In genomic region chr9:97413462-97413861, GRCh38 we compare ENCODE assay signal across 9 cellular contexts. TPM values are rescaled to one million over a fixed set of nuclear protein-coding genes. Genes with fewer than 3 reads are reported as not detected.
DNase-seq lines count a peak whose midpoint lies in the region; ATAC-seq, FAIRE-seq and TF ChIP-seq lines count a peak whose summit lies in the region.
"Had no signal": no experiment of that assay in that cellular context is flagged by ENCODE, and none has a peak within 500 bp of the region (broad histone marks: within the 10 kb centered on the region; RNA-seq: fewer than 3 reads in every experiment).

No MANE protein-coding gene starts in this region.

- H3K4me3 Mint-ChIP-seq in activated T-helper 1 cell treated with anti-CD3 and anti-CD28 coated beads, Interleukin-12 subunit alpha, Interleukin-12 subunit beta, Interleukin-2, Interleukin-4 antibody, amounts not matched to agents 30 ng/mL and 10 ng/mL and 1 ng/mL, durations not matched to agents 14 hours and 24 hours and 36 hours = peak overlapping the region; percentile 84
- H3K4me3 Mint-ChIP-seq in memory B cell = peak overlapping the region; percentile 73

- CTCF ChIA-PET in A549 (lab: Yijun Ruan, JAX) = interaction anchor here (0.7 to 6.4 kb wide), 4 partner anchors 48 to 201 kb away, joined by 3 to 38 read pairs (median 14); no protein-coding TSS in a partner anchor

- intact Hi-C loops in activated T-helper 1 cell treated with anti-CD3 and anti-CD28 coated beads, Interleukin-12 subunit alpha, Interleukin-12 subunit beta, Interleukin-2, Interleukin-4 antibody, amounts not matched to agents 30 ng/mL and 10 ng/mL and 1 ng/mL, durations not matched to agents 14 hours and 24 hours and 36 hours (cut with micrococcal nuclease) = loop anchor here (1.0 to 10.0 kb wide), 3 partner anchors 185 to 846 kb away; partner anchors contain the start of gene TRMO

- H3K4me1 ChIP-seq in A549 = peaks cover 9% of the 10 kb centered on the region; the same call in 2 of the 3 replicates
- H3K4me1 ChIP-seq: uterus had no signal

- 77% methylated on average over 4 of the region's 4 CpGs for WGBS in A549 (ENCODE audit: missing lambda C conversion rate)

- no peak for ATAC-seq in A549
- no peak for ATAC-seq in memory B cell (ENCODE audit: low read depth)
- ATAC-seq in GM21367 (IDR thresholded peaks at IDR 0.05; ENCODE audit: unreplicated experiment) = no peak
- no peak for ATAC-seq in GM18505 (IDR thresholded peaks at IDR 0.05; ENCODE audit: unreplicated experiment)

- no peak overlapping the region for H3K27ac ChIP-seq in A549

- no peak for TF ChIP-seq POLR2A in A549 (IDR thresholded peaks at IDR 0.05; ENCODE audit: low read length)
- TF ChIP-seq POLR2A in GM18505 (IDR thresholded peaks at IDR 0.05; ENCODE audit: borderline replicate concordance, extremely low read depth, insufficient read depth, insufficient read length) = no peak

- POLR2A ChIA-PET in A549 (lab: Yijun Ruan, JAX) = interaction anchor here (1.4 kb wide), 1 partner anchor 220 kb away, joined by 6 read pairs; the partner anchor contains the start of genes NCBP1 and TSTD2

- H3K9me3 ChIP-seq in A549 = peaks cover 5% of the 10 kb centered on the region; the same call in 2 of the 3 replicates
- H3K9me3 ChIP-seq: uterus had no signal

- DNase-seq in A549 (ENCODE audit: low read depth in 1 of 2, low spot score in 1 of 2) (no peak), D341Med (ENCODE audit: low spot score) (peak; percentile 43), memory B cell (ENCODE audit: low spot score in 2 of 2) (no peak), DMS153 treated with DMSO at 0.1 percent for 48 hours (lab: John Stamatoyannopoulos, UW; ENCODE audit: unreplicated experiment) (no peak), CD1c-positive myeloid dendritic cell (ENCODE audit: extremely low spot score) (no peak)
- no peak for DNase-seq in activated T-helper 1 cell treated with anti-CD3 and anti-CD28 coated beads, Interleukin-12 subunit alpha, Interleukin-12 subunit beta, Interleukin-2, Interleukin-4 antibody, amounts not matched to agents 30 ng/mL and 10 ng/mL and 1 ng/mL, durations not matched to agents 14 hours and 24 hours and 36 hours (ENCODE audit: low spot score)
- DNase-seq: uterus had no signal

- no peak for FAIRE-seq in A549 (lab: Jason Lieb, UNC)

- H3K4me2 ChIP-seq in A549 = peak overlapping the region; percentile 71

- peaks cover 3% of the 10 kb centered on the region for H3K36me3 Mint-ChIP-seq in activated T-helper 1 cell treated with anti-CD3 and anti-CD28 coated beads, Interleukin-12 subunit alpha, Interleukin-12 subunit beta, Interleukin-2, Interleukin-4 antibody, amounts not matched to agents 30 ng/mL and 10 ng/mL and 1 ng/mL, durations not matched to agents 14 hours and 24 hours and 36 hours (ENCODE audit: low read depth)
- peaks cover 7% of the 10 kb centered on the region for H3K36me3 Mint-ChIP-seq in memory B cell

- peaks cover 35% of the 10 kb centered on the region for H3K4me1 Mint-ChIP-seq in activated T-helper 1 cell treated with anti-CD3 and anti-CD28 coated beads, Interleukin-12 subunit alpha, Interleukin-12 subunit beta, Interleukin-2, Interleukin-4 antibody, amounts not matched to agents 30 ng/mL and 10 ng/mL and 1 ng/mL, durations not matched to agents 14 hours and 24 hours and 36 hours (ENCODE audit: low read depth)
- H3K4me1 Mint-ChIP-seq in memory B cell = peaks cover 33% of the 10 kb centered on the region

- no peak overlapping the region for H3K27ac Mint-ChIP-seq in activated T-helper 1 cell treated with anti-CD3 and anti-CD28 coated beads, Interleukin-12 subunit alpha, Interleukin-12 subunit beta, Interleukin-2, Interleukin-4 antibody, amounts not matched to agents 30 ng/mL and 10 ng/mL and 1 ng/mL, durations not matched to agents 14 hours and 24 hours and 36 hours
- H3K27ac Mint-ChIP-seq in memory B cell = no peak overlapping the region

- no peak for TF ChIP-seq CTCF in A549 (IDR thresholded peaks at IDR 0.05)

- no peak for TF ChIP-seq EP300 in A549 (IDR thresholded peaks at IDR 0.05)

- H3K9me3 Mint-ChIP-seq in activated T-helper 1 cell treated with anti-CD3 and anti-CD28 coated beads, Interleukin-12 subunit alpha, Interleukin-12 subunit beta, Interleukin-2, Interleukin-4 antibody, amounts not matched to agents 30 ng/mL and 10 ng/mL and 1 ng/mL, durations not matched to agents 14 hours and 24 hours and 36 hours = no peaks in the 10 kb centered on the region
- H3K9me3 Mint-ChIP-seq in memory B cell = no peaks in the 10 kb centered on the region

- peaks cover 20% of the 10 kb centered on the region for H3K27me3 Mint-ChIP-seq in activated T-helper 1 cell treated with anti-CD3 and anti-CD28 coated beads, Interleukin-12 subunit alpha, Interleukin-12 subunit beta, Interleukin-2, Interleukin-4 antibody, amounts not matched to agents 30 ng/mL and 10 ng/mL and 1 ng/mL, durations not matched to agents 14 hours and 24 hours and 36 hours (ENCODE audit: insufficient read depth)
- peaks cover 5% of the 10 kb centered on the region for H3K27me3 Mint-ChIP-seq in memory B cell

- H3K4me3 ChIP-seq in A549 = peak overlapping the region; percentile 100; the same call in 2 of the 3 replicates

- TF ChIP-seq RAD21 in A549 (conservative IDR thresholded peaks at IDR 0.05 in 1 of 2, IDR thresholded peaks at IDR 0.05 in 1 of 2) = no peak

TF ChIP-seq in A549, 52 proteins besides CTCF, POLR2A, EP300 and RAD21:
- no peak for TF ChIP-seq NFE2L2 (conservative IDR thresholded peaks at IDR 0.05; ENCODE audit: low read length)
- no peak for TF ChIP-seq ZNF302 (CRISPR knock-in tag; IDR thresholded peaks at IDR 0.05)
- no peak for TF ChIP-seq EHMT2 (IDR thresholded peaks at IDR 0.05; ENCODE audit: low read depth)
- TF ChIP-seq RNF2 (IDR thresholded peaks at IDR 0.05; ENCODE audit: borderline replicate concordance, low read depth) = no peak
- TF ChIP-seq ZC3H11A (IDR thresholded peaks at IDR 0.05) = no peak
- TF ChIP-seq KDM1A (IDR thresholded peaks at IDR 0.05; ENCODE audit: low read depth) = no peak
- no peak for TF ChIP-seq HDAC2 (IDR thresholded peaks at IDR 0.05)
- TF ChIP-seq BCL3 (IDR thresholded peaks at IDR 0.05) = no peak
- no peak for TF ChIP-seq E2F6 (IDR thresholded peaks at IDR 0.05; ENCODE audit: borderline replicate concordance, low read depth)
- no peak for TF ChIP-seq POLR2AphosphoS2 (conservative IDR thresholded peaks at IDR 0.05; ENCODE audit: low read length)
- no peak for TF ChIP-seq EHF (CRISPR knock-in tag; IDR thresholded peaks at IDR 0.05)
- TF ChIP-seq ZFP36 (IDR thresholded peaks at IDR 0.05; ENCODE audit: borderline replicate concordance, partially characterized antibody) = no peak
- TF ChIP-seq HOXB5 (CRISPR knock-in tag; IDR thresholded peaks at IDR 0.05) = no peak
- TF ChIP-seq MYC (IDR thresholded peaks at IDR 0.05; ENCODE audit: borderline replicate concordance, low read length) = no peak

RNA-seq across cellular contexts. Expression of gene TDRD7, which starts 1.6 kb away (rescaled TPM):
- polyA plus RNA-seq in A549 (2011; rRNA removed) = 15.7 and 18.3 TPM in 2 replicates
- polyA plus RNA-seq in A549 (2012; cell fraction: cytosol; rRNA removed) = 4.3 and 5.2 TPM in 2 replicates
- polyA plus RNA-seq in A549 (2012; cell fraction: nucleus; rRNA removed) = 3.7 and 5.2 TPM in 2 replicates
- polyA plus RNA-seq in A549 (2017; fragmentation: RNase III; extraction: RNeasy Plus Mini Kit Qiagen cat#74134 plus additional on column Dnase treatment) = 11.1 to 14.2 TPM (median 11.5 TPM) in 3 replicates
- polyA minus RNA-seq in A549 (2011; rRNA and poly(A)+ RNA removed) = 6.7 and 7.4 TPM in 2 replicates
- 4.7 TPM in 2 replicates for total RNA-seq in activated T-helper 1 cell treated with anti-CD3 and anti-CD28 coated beads, Interleukin-12 subunit alpha, Interleukin-12 subunit beta, Interleukin-2, Interleukin-4 antibody, amounts not matched to agents 30 ng/mL and 10 ng/mL and 1 ng/mL, durations not matched to agents 14 hours and 24 hours and 36 hours
